ENCODE assay signal across 8 cellular contexts in the genomic region with DNA sequence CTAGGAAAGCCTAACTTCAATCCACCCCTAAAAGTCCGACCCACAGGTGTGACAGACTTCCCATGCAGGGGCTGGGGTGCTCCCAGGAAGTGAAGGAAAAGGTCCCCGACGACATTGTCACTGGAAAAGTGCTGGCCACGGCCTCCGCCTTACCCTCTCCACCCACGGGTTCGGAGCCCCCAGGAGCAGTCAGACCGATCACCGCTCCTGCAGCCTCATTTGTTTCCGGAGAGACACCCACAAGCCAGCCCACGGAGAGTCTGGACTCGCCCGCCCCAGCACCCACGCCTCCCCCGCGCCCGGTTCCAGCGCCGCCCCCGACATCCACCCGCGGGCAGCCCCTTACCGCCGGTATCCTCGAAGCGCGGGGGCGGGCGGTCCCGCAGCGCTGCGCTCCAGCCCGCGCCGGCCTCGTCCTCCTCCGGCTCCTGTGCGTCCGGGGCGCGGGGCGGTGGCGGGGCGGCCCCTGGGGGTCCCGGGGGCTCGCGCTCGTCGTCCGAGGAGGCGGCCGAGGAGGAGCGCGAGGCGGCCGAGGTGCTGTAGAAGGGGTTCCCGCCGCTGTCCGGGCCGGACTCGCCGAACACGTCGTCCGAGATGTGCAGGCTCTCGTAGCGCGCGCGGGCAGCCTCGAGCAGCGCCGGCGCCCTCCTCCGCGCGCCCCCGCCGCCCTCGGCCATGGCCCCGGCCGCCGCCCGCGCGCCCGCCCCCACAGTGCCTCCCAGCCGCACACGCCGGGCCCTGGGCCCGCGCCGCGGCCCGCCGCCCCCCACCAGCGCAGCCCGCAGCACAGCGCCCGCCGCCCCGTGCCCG. TPM values are rescaled to one million over a fixed set of nuclear protein-coding genes. Genes with fewer than 3 reads are reported as not detected.
DNase-seq lines count a peak whose midpoint lies in the region; ATAC-seq and TF ChIP-seq lines count a peak whose summit lies in the region.

No MANE protein-coding gene starts in this region.

- peaks cover 0 to 3% (median 0%) of the 10 kb centered on the region in 4 donors for H3K9me3 ChIP-seq in stomach

- POLR2A ChIA-PET in WTC11 (lab: Charles Lee): no interaction called here

- 0 to 2% (median 1%) methylated on average over 26 to 103 of the region's 103 CpGs for WGBS in stomach, 5 donors

- H3K4me3 Mint-ChIP-seq in activated CD4-positive, alpha-beta T cell treated with anti-CD3 and anti-CD28 coated beads, Interleukin-2, amount 10 ng/mL, durations not matched to agents 24 days and 14 days: peak overlapping the region; percentile 66
- peak overlapping the region; percentile 83 for H3K4me3 Mint-ChIP-seq in WTC11

- no peak for TF ChIP-seq EP300 in stomach (IDR thresholded peaks at IDR 0.05)

- CTCF ChIA-PET in WTC11 (lab: Charles Lee): interaction anchor here (1.0 to 1.1 kb wide), 2 partner anchors 143 to 216 kb away, joined by 3 to 5 read pairs; no protein-coding TSS in a partner anchor

- H3K27me3 Mint-ChIP-seq in activated CD4-positive, alpha-beta T cell treated with anti-CD3 and anti-CD28 coated beads, Interleukin-2, amount 10 ng/mL, durations not matched to agents 24 days and 14 days: peaks cover 66% of the 10 kb centered on the region
- peaks cover 17% of the 10 kb centered on the region for H3K27me3 Mint-ChIP-seq in WTC11 (ENCODE audit: low read depth)

- TF ChIP-seq CTCF in WTC11 (IDR thresholded peaks at IDR 0.05) (no peak), stomach (IDR thresholded peaks at IDR 0.05) (no peak)

- peaks cover 6% of the 10 kb centered on the region for H3K9me3 Mint-ChIP-seq in activated CD4-positive, alpha-beta T cell treated with anti-CD3 and anti-CD28 coated beads, Interleukin-2, amount 10 ng/mL, durations not matched to agents 24 days and 14 days
- peaks cover under 1% of the 10 kb centered on the region; the same call in 1 of the 2 replicates for H3K9me3 Mint-ChIP-seq in WTC11

- no peak overlapping the region for H3K27ac Mint-ChIP-seq in activated CD4-positive, alpha-beta T cell treated with anti-CD3 and anti-CD28 coated beads, Interleukin-2, amount 10 ng/mL, durations not matched to agents 24 days and 14 days
- no peak overlapping the region for H3K27ac Mint-ChIP-seq in WTC11

- peak overlapping the region in 1 of 5 donors; percentile 28 for H3K27ac ChIP-seq in stomach

- no peak for ATAC-seq in WTC11
- no peak for ATAC-seq in HG03520 (IDR thresholded peaks at IDR 0.05; ENCODE audit: unreplicated experiment)
- ATAC-seq in GM19463 (IDR thresholded peaks at IDR 0.05; ENCODE audit: unreplicated experiment): no peak

- H3K4me3 ChIP-seq in iPS-11a (ENCODE audit: low read depth, low read length): peak overlapping the region; percentile 38
- peak overlapping the region; percentile 43 to 58 (median 46) for H3K4me3 ChIP-seq in stomach

- DNase-seq in activated CD4-positive, alpha-beta T cell treated with anti-CD3 and anti-CD28 coated beads, Interleukin-2, amount 10 ng/mL, durations not matched to agents 24 days and 14 days: peak; percentile 57
- no peak for DNase-seq in activated CD4-positive, alpha-beta T cell treated with anti-CD3 and anti-CD28 coated beads for 1 hour
- peak; percentile 33 for DNase-seq in WTC11 (ENCODE audit: low spot score)
- DNase-seq in stomach: no peak
- no peak for DNase-seq in NCI-H226

- H3K36me3 Mint-ChIP-seq in activated CD4-positive, alpha-beta T cell treated with anti-CD3 and anti-CD28 coated beads, Interleukin-2, amount 10 ng/mL, durations not matched to agents 24 days and 14 days (ENCODE audit: low read depth): peaks cover 4% of the 10 kb centered on the region
- peaks cover 12% of the 10 kb centered on the region for H3K36me3 Mint-ChIP-seq in WTC11

- no peak for TF ChIP-seq POLR2A in stomach (IDR thresholded peaks at IDR 0.05)

- no peaks in the 10 kb centered on the region for H3K36me3 ChIP-seq in stomach

- H3K27me3 ChIP-seq in stomach: peaks cover 10 to 79% (median 33%) of the 10 kb centered on the region in 3 donors

- intact Hi-C loops in activated CD4-positive, alpha-beta T cell treated with anti-CD3 and anti-CD28 coated beads, Interleukin-2, amount 10 ng/mL, durations not matched to agents 24 days and 14 days (cut with micrococcal nuclease): loop anchor here (2.0 to 5.0 kb wide), 2 partner anchors 217 to 993 kb away; a partner anchor contains a TSS
- intact Hi-C loops in stomach (cut with DNase I; ENCODE audit: low total_unique reads): no loop called here

- peaks cover 13% of the 10 kb centered on the region for H3K4me1 Mint-ChIP-seq in activated CD4-positive, alpha-beta T cell treated with anti-CD3 and anti-CD28 coated beads, Interleukin-2, amount 10 ng/mL, durations not matched to agents 24 days and 14 days
- peaks cover 58% of the 10 kb centered on the region for H3K4me1 Mint-ChIP-seq in WTC11

- peaks cover 11 to 23% (median 19%) of the 10 kb centered on the region in 4 donors for H3K4me1 ChIP-seq in stomach

TF ChIP-seq in WTC11, 78 proteins besides CTCF, POLR2A, EP300 and RAD21:
- TF ChIP-seq, protein P1, sequence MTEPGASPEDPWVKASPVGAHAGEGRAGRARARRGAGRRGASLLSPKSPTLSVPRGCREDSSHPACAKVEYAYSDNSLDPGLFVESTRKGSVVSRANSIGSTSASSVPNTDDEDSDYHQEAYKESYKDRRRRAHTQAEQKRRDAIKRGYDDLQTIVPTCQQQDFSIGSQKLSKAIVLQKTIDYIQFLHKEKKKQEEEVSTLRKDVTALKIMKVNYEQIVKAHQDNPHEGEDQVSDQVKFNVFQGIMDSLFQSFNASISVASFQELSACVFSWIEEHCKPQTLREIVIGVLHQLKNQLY (CRISPR knock-in tag; IDR thresholded peaks at IDR 0.05): no peak
- no peak for TF ChIP-seq FOXP1 (CRISPR knock-in tag; IDR thresholded peaks at IDR 0.05; ENCODE audit: borderline replicate concordance)
- TF ChIP-seq MXD4 (CRISPR knock-in tag; IDR thresholded peaks at IDR 0.05; ENCODE audit: borderline replicate concordance): no peak
- TF ChIP-seq SP1 (CRISPR knock-in tag; conservative IDR thresholded peaks at IDR 0.05): no peak
- no peak for TF ChIP-seq ZNF232 (CRISPR knock-in tag; IDR thresholded peaks at IDR 0.05)
TF ChIP-seq in WTC11: peak in this region for 0.

RNA-seq across cellular contexts. Expression of a gene that starts 0.7 kb away (rescaled TPM):
- total RNA-seq in activated CD4-positive, alpha-beta T cell treated with anti-CD3 and anti-CD28 coated beads, Interleukin-2, amount 10 ng/mL, durations not matched to agents 24 days and 14 days: 0.09 TPM in 1 of 2 replicates, not detected in the other
- total RNA-seq in WTC11 (2021) (16.7 to 23.8 TPM (median 18.9 TPM) in 3 replicates), stomach (under 1 TPM; under 0.01 to 0.87 (median 0.37) TPM)
- 1 to 10 TPM in 1 of 3 donors, under 1 TPM in 2; 0.20 to 1.2 (median 0.31) TPM for polyA plus RNA-seq in stomach

Comparison
In these comparisons a context has a peak if more than half of its experiments do, and no peak if none do; other contexts are left out.
1. DNase-seq: peak in activated CD4-positive, alpha-beta T cell treated with anti-CD3 and anti-CD28 coated beads, Interleukin-2, amount 10 ng/mL, durations not matched to agents 24 days and 14 days (single experiment) and WTC11 (single experiment); none in activated CD4-positive, alpha-beta T cell treated with anti-CD3 and anti-CD28 coated beads for 1 hour (single experiment), stomach (single experiment) and NCI-H226 (single experiment).